ENCODE assay signal across 1 cellular context in genomic region chr3:21839592-21839991, GRCh38.
TF ChIP-seq lines count a peak whose summit lies in the region.

No MANE protein-coding gene starts in this region.

TF ChIP-seq in SK-N-SH treated with all-trans-retinoic acid at 6 μM for 48 hours, 23 proteins besides CTCF, POLR2A, EP300 and RAD21 (continued from another document):
- no peak for TF ChIP-seq BACH2 (CRISPR knock-in tag; IDR thresholded peaks at IDR 0.05; ENCODE audit: borderline replicate concordance)
- TF ChIP-seq ZFP3 (CRISPR knock-in tag; IDR thresholded peaks at IDR 0.05) = peak; percentile 77; the same call in 1 of the 2 replicates
- TF ChIP-seq ZNF70 (CRISPR knock-in tag; IDR thresholded peaks at IDR 0.05) = no peak
